ENCODE assay signal across 1 cellular context in genomic region chr17:58517378-58517927, GRCh38.
A peak's percentile ranks its signal among the peaks of the same experiment; 100 is the strongest.
TF ChIP-seq lines count a peak whose summit lies in the region.

No MANE protein-coding gene starts in this region.

TF ChIP-seq in HEK293, 187 proteins besides CTCF, POLR2A, EP300 and RAD21 (continued from another document):
- TF ChIP-seq SP3 (tag by site-specific recombination; IDR thresholded peaks at IDR 0.05) (no peak), ZNF157 (tag by site-specific recombination; IDR thresholded peaks at IDR 0.05) (no peak), PRDM2 (tag by site-specific recombination; IDR thresholded peaks at IDR 0.05; ENCODE audit: borderline replicate concordance) (no peak), ZNF155 (tag by site-specific recombination; IDR thresholded peaks at IDR 0.05) (no peak), ZNF292 (tag by site-specific recombination; IDR thresholded peaks at IDR 0.05; ENCODE audit: borderline replicate concordance, low read depth) (no peak), ZNF704 (tag by site-specific recombination; IDR thresholded peaks at IDR 0.05) (no peak), PBX3 (CRISPR knock-in tag; IDR thresholded peaks at IDR 0.05) (no peak), KLF17 (tag by site-specific recombination; IDR thresholded peaks at IDR 0.05) (peak; percentile 79), OSR2 (tag by site-specific recombination; IDR thresholded peaks at IDR 0.05) (no peak), ZNF677 (tag by site-specific recombination; IDR thresholded peaks at IDR 0.05) (no peak), PRDM4 (tag by site-specific recombination; IDR thresholded peaks at IDR 0.05) (no peak), ZBTB10 (tag by site-specific recombination; IDR thresholded peaks at IDR 0.05) (peak; percentile 29; the same call in 1 of the 2 replicates), SALL2 (tag by site-specific recombination; IDR thresholded peaks at IDR 0.05; ENCODE audit: borderline replicate concordance) (no peak), ZBTB11 (tag by site-specific recombination; conservative IDR thresholded peaks at IDR 0.05; ENCODE audit: low read depth) (no peak; the same call in 1 of the 2 replicates), ZNF521 (tag by site-specific recombination; IDR thresholded peaks at IDR 0.05) (no peak), REPIN1 (tag by site-specific recombination; IDR thresholded peaks at IDR 0.05; ENCODE audit: low read depth) (no peak), ZNF580 (tag by site-specific recombination; IDR thresholded peaks at IDR 0.05) (no peak)
